ENCODE assay signal across 8 cellular contexts in genomic region chr1:153963030-153963849, GRCh38. TPM values are rescaled to one million over a fixed set of nuclear protein-coding genes. Genes with fewer than 3 reads are reported as not detected.
DNase-seq lines count a peak whose midpoint lies in the region; ATAC-seq and TF ChIP-seq lines count a peak whose summit lies in the region.

Gene SLC39A1, minus strand, starts transcription at chr1:153963537. Its CDS starts 822 bp downstream, at chr1:153962715.

- H3K4me1 ChIP-seq in adipocyte (ENCODE audit: control insufficient read depth, insufficient read depth, low read length) (peaks cover 41% of the 10 kb centered on the region), cardiac muscle cell (ENCODE audit: low read depth) (peaks cover 17% of the 10 kb centered on the region), trophoblast cell (ENCODE audit: control insufficient read depth in 1 of 2, insufficient read depth in 2 of 2, low read length in 2 of 2) (peaks cover 11 to 14% of the 10 kb centered on the region in 2 experiments), tibial nerve (peaks cover 0 to 72% (median 34%) of the 10 kb centered on the region in 4 donors)

- H3K14ac ChIP-seq in trophoblast cell (ENCODE audit: low read length), result peak within 1 kb of the TSS; percentile 95

- H2AK5ac ChIP-seq in trophoblast cell (ENCODE audit: low read length), result peak within 1 kb of the TSS; percentile 60

- H3K9me3 ChIP-seq in adipocyte (ENCODE audit: control insufficient read depth, low read length) (no peaks in the 10 kb centered on the region), cardiac muscle cell (ENCODE audit: low read depth) (no peaks in the 10 kb centered on the region), trophoblast cell (ENCODE audit: insufficient read depth, low read depth, low read length) (no peaks in the 10 kb centered on the region), tibial nerve (no peaks in the 10 kb centered on the region)

- no peak within 1 kb of the TSS for H2BK12ac ChIP-seq in trophoblast cell (ENCODE audit: low read length)

- DNase-seq in GM10266 (ENCODE audit: extremely low spot score), result peak; percentile 89
- DNase-seq in NCI-H1694 (lab: John Stamatoyannopoulos, UW), result peak; percentile 99
- peak; percentile 92 to 96 (median 93) for DNase-seq in T-helper 1 cell
- peak; percentile 99 for DNase-seq in adipocyte (ENCODE audit: low read depth)
- peak; percentile 97 to 99 for DNase-seq in cardiac muscle cell (ENCODE audit: low read depth in 1 of 2, low spot score in 1 of 2)
- DNase-seq in trophoblast cell, result peak; percentile 97 to 99
- peak; percentile 100 for DNase-seq in tibial nerve (ENCODE audit: low spot score in 2 of 2)

- H2BK120ac ChIP-seq in trophoblast cell (ENCODE audit: insufficient read depth, low read length, poor library complexity), result peak within 1 kb of the TSS; percentile 96

- peak within 1 kb of the TSS; percentile 87 for H3K4me3 ChIP-seq in adipocyte (ENCODE audit: low read length)
- H3K4me3 ChIP-seq in cardiac muscle cell, result peak within 1 kb of the TSS; percentile 58
- peak within 1 kb of the TSS; percentile 76 for H3K4me3 ChIP-seq in trophoblast cell (ENCODE audit: low read depth, low read length)
- peak within 1 kb of the TSS; percentile 62 to 86 (median 64) for H3K4me3 ChIP-seq in tibial nerve

- peak; percentile 65 to 76 for TF ChIP-seq POLR2A in tibial nerve (IDR thresholded peaks at IDR 0.05)

- peak within 1 kb of the TSS; percentile 86 for H3K4me2 ChIP-seq in trophoblast cell (ENCODE audit: low read length)

- H3K9ac ChIP-seq in adipocyte (ENCODE audit: low read length) (peak within 1 kb of the TSS; percentile 91), trophoblast cell (ENCODE audit: low read length) (peak within 1 kb of the TSS; percentile 64)

- H3K79me2 ChIP-seq in trophoblast cell (ENCODE audit: control insufficient read depth, insufficient read depth, low read length, poor library complexity), result peaks cover 18% of the 10 kb centered on the region

- peak within 1 kb of the TSS; percentile 94 for H3K18ac ChIP-seq in trophoblast cell (ENCODE audit: low read length)

- H3K79me1 ChIP-seq in trophoblast cell (ENCODE audit: low read length), result peaks cover 31% of the 10 kb centered on the region

- TF ChIP-seq CTCF in GM10266 (IDR thresholded peaks at IDR 0.05; ENCODE audit: control insufficient read depth, insufficient read depth, low read depth, missing control alignments), result no peak
- TF ChIP-seq CTCF in cardiac muscle cell (IDR thresholded peaks at IDR 0.05; ENCODE audit: low read depth, low read length), result no peak
- peak in 1 of 5 experiments; percentile 13 for TF ChIP-seq CTCF in tibial nerve (IDR thresholded peaks at IDR 0.05)

- H2AFZ ChIP-seq in trophoblast cell (ENCODE audit: insufficient read depth, low read length, poor library complexity), result peak within 1 kb of the TSS; percentile 56

- peak within 1 kb of the TSS; percentile 90 for H2BK5ac ChIP-seq in trophoblast cell (ENCODE audit: low read depth, low read length, poor library complexity)

- H4K91ac ChIP-seq in trophoblast cell (ENCODE audit: low read depth, low read length), result peak within 1 kb of the TSS; percentile 97

- H4K8ac ChIP-seq in trophoblast cell (ENCODE audit: low read depth, low read length), result peak within 1 kb of the TSS; percentile 88

- ATAC-seq in HG02798 (IDR thresholded peaks at IDR 0.05; ENCODE audit: poor library complexity, unreplicated experiment), result peak; percentile 61

- peak within 1 kb of the TSS; percentile 97 for H3K4ac ChIP-seq in trophoblast cell (ENCODE audit: low read depth, low read length)

- H3K27ac ChIP-seq in cardiac muscle cell (peak within 1 kb of the TSS; percentile 90), trophoblast cell (ENCODE audit: low read depth, low read length) (peak within 1 kb of the TSS; percentile 95), tibial nerve (peak within 1 kb of the TSS; percentile 71 to 96 (median 92))

- no peaks in the 10 kb centered on the region for H3K27me3 ChIP-seq in adipocyte (replicated peaks; ENCODE audit: control insufficient read depth, insufficient read depth, low read length)
- H3K27me3 ChIP-seq in cardiac muscle cell, result no peaks in the 10 kb centered on the region
- no peaks in the 10 kb centered on the region for H3K27me3 ChIP-seq in trophoblast cell (ENCODE audit: insufficient read depth, low read length)
- no peaks in the 10 kb centered on the region for H3K27me3 ChIP-seq in tibial nerve

- WGBS in trophoblast cell (ENCODE audit: extremely low coverage, insufficient coverage, insufficient read length), result no CpG with 5 or more reads among the region's 54 CpGs
- WGBS in tibial nerve, 2 donors, result 0 to 1% methylated on average over 39 to 53 of the region's 54 CpGs

- H3K23ac ChIP-seq in trophoblast cell (ENCODE audit: low read length), result no peak within 1 kb of the TSS

- H3K36me3 ChIP-seq in adipocyte (ENCODE audit: control insufficient read depth, insufficient read depth, low read length, severe bottlenecking) (peaks cover 10% of the 10 kb centered on the region), cardiac muscle cell (peaks cover 6% of the 10 kb centered on the region), trophoblast cell (ENCODE audit: control insufficient read depth in 1 of 2, insufficient read depth in 2 of 2, low read length in 2 of 2) (peaks cover 13 to 22% of the 10 kb centered on the region in 2 experiments), tibial nerve (peaks cover 0 to 26% (median 0%) of the 10 kb centered on the region in 3 donors)

- peak; percentile 67 to 89 for TF ChIP-seq EP300 in tibial nerve (IDR thresholded peaks at IDR 0.05)

- peak within 1 kb of the TSS; percentile 49 for H4K12ac ChIP-seq in trophoblast cell (ENCODE audit: low read depth, low read length)

RNA-seq across cellular contexts. Expression of gene SLC39A1, which starts in this region (rescaled TPM):
- total RNA-seq in cardiac muscle cell, result 75.8 and 83.4 TPM in 2 replicates
- 71.2 and 72.6 TPM in 2 replicates for polyA plus RNA-seq in cardiac muscle cell
- 118 and 119 TPM in 2 replicates for polyA plus RNA-seq in trophoblast cell (2013)
- total RNA-seq in tibial nerve, result 100 to 1,000 TPM in 1 of 4 donors, 10 to 100 TPM in 3; 81.0 to 157 (median 92.4) TPM

Comparison
In these comparisons a context has a peak if more than half of its experiments do, and no peak if none do; other contexts are left out.
1. Peak in every context shown above with its lines: DNase-seq, ATAC-seq, H3K4me3 ChIP-seq and H3K27ac ChIP-seq.